In the genomic region with DNA sequence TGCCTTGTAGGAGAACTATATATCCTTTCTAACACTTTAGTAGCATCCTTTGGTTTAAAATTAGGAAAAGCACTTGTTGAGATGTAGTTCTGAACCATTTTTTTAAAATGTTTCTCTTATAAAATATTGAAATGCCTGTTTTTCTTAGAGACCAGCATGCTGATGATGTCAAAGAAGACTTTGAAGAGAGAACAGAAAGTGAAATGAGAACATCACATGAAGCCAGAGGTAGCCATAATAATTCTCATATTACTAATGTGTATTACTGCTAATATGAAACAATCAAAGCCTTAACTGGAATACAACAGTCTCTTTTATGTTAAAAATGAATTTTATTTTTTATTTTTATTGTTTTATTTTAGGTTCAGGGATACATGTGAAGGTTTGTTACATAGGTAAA, we compare ENCODE assay signal across 27 cellular contexts.
"Had no signal": no experiment of that assay in that cellular context is flagged by ENCODE, and none has a peak within 500 bp of the region (broad histone marks: within the 10 kb centered on the region; RNA-seq: fewer than 3 reads in every experiment).

No MANE protein-coding gene starts in this region.

- H3K4me1 ChIP-seq: ascending aorta, gastroesophageal sphincter had no signal

- H2AFZ ChIP-seq: hepatocyte had no signal

- H3K4me2 ChIP-seq: hepatocyte had no signal

- H3K79me2 ChIP-seq: hepatocyte had no signal

- H3K36me3 ChIP-seq: cardiac muscle cell, gastroesophageal sphincter, thoracic aorta, WERI-Rb-1 had no signal

- DNase-seq: activated CD4-positive, alpha-beta T cell treated with anti-CD3 and anti-CD28 coated beads, Interleukin-2, amount 10 ng/mL, durations not matched to agents 24 days and 14 days; activated CD8-positive, alpha-beta memory T cell treated with anti-CD3 and anti-CD28 coated beads, Interleukin-2, amount 10 ng/mL, durations not matched to agents 7 days and 5 days; activated CD8-positive, alpha-beta T cell treated with anti-CD3 and anti-CD28 coated beads, Interleukin-2, amount 10 ng/mL, durations not matched to agents 7 days and 5 days; activated effector memory CD4-positive, alpha-beta T cell treated with Interleukin-2 at 50 U/mL for 16 hours; activated naive CD4-positive, alpha-beta T cell treated with anti-CD3 and anti-CD28 coated beads for 36 hours; activated naive CD8-positive, alpha-beta T cell treated with anti-CD3 and anti-CD28 coated beads, Interleukin-2, amount 10 ng/mL, durations not matched to agents 7 days and 5 days; activated T-cell treated with anti-CD3 and anti-CD28 coated beads, Interleukin-2, amount 50 U/mL, for 72 hours; islet precursor cell; left ventricle myocardium superior; mammary epithelial cell; right cardiac atrium; stimulated activated CD4-positive, alpha-beta T cell treated with anti-CD3 and anti-CD28 coated beads, Interleukin-15, amount 100 ng/mL, for 24 hours; stimulated activated CD4-positive, alpha-beta T cell treated with anti-CD3 and anti-CD28 coated beads, Interleukin-2, amount 100 ng/mL, for 24 hours; stimulated activated naive CD8-positive, alpha-beta T cell treated with anti-CD3 and anti-CD28 coated beads, Interleukin-15, Interleukin-2, amounts not matched to agents 100 U/mL and 50 U/mL, for 24 hours; T1000; trophoblast cell; WERI-Rb-1 had no signal

- H3K9me3 ChIP-seq: ascending aorta, gastroesophageal sphincter, thoracic aorta had no signal

- H3K4me1 Mint-ChIP-seq: mesothelial cell of epicardium had no signal

- H3K27ac Mint-ChIP-seq: activated CD4-positive, alpha-beta T cell treated with anti-CD3 and anti-CD28 coated beads, Interleukin-2, amount 10 ng/mL, durations not matched to agents 24 days and 14 days; activated CD8-positive, alpha-beta memory T cell treated with anti-CD3 and anti-CD28 coated beads, Interleukin-2, amount 10 ng/mL, durations not matched to agents 7 days and 5 days; activated CD8-positive, alpha-beta T cell treated with anti-CD3 and anti-CD28 coated beads, Interleukin-2, amount 10 ng/mL, durations not matched to agents 7 days and 5 days; activated T-cell treated with anti-CD3 and anti-CD28 coated beads, Interleukin-2, amount 50 U/mL, for 72 hours; brain; mesothelial cell of epicardium; natural killer cell treated with Interleukin-12 subunit alpha and Interleukin-12 subunit beta and Interleukin-15 and Interleukin-18, amount 100 ng/mL, for 72 hours had no signal

- H3K27ac ChIP-seq: ascending aorta, cardiac muscle cell, coronary artery, gastroesophageal sphincter, hepatocyte, thoracic aorta, WERI-Rb-1 had no signal

- H3K4me3 ChIP-seq: ascending aorta, cardiac muscle cell, coronary artery, gastroesophageal sphincter, hepatocyte, thoracic aorta had no signal

- ATAC-seq: activated CD4-positive, CD25-positive, alpha-beta regulatory T cell treated with anti-CD3 and anti-CD28 coated beads, Interleukin-2, amount 50 U/mL, for 24 hours; activated CD8-positive, alpha-beta memory T cell treated with anti-CD3 and anti-CD28 coated beads, Interleukin-2, amount 10 ng/mL, durations not matched to agents 7 days and 5 days; activated CD8-positive, alpha-beta T cell treated with anti-CD3 and anti-CD28 coated beads, Interleukin-2, amount 10 ng/mL, durations not matched to agents 7 days and 5 days; activated T-cell treated with anti-CD3 and anti-CD28 coated beads, Interleukin-2, amount 50 U/mL, for 72 hours; gastroesophageal sphincter; left ventricle myocardium superior; natural killer cell treated with Interleukin-12 subunit alpha and Interleukin-12 subunit beta and Interleukin-15 and Interleukin-18, amount 100 ng/mL, for 72 hours; right cardiac atrium; stimulated activated naive CD8-positive, alpha-beta T cell treated with anti-CD3 and anti-CD28 coated beads, Interleukin-15, Interleukin-2, amounts not matched to agents 100 U/mL and 50 U/mL, for 24 hours had no signal

- H3K4me3 Mint-ChIP-seq: activated CD4-positive, alpha-beta T cell treated with anti-CD3 and anti-CD28 coated beads, Interleukin-2, amount 10 ng/mL, durations not matched to agents 24 days and 14 days; activated CD8-positive, alpha-beta memory T cell treated with anti-CD3 and anti-CD28 coated beads, Interleukin-2, amount 10 ng/mL, durations not matched to agents 7 days and 5 days; activated CD8-positive, alpha-beta T cell treated with anti-CD3 and anti-CD28 coated beads, Interleukin-2, amount 10 ng/mL, durations not matched to agents 7 days and 5 days; activated naive CD4-positive, alpha-beta T cell treated with anti-CD3 and anti-CD28 coated beads for 36 hours; activated naive CD8-positive, alpha-beta T cell treated with anti-CD3 and anti-CD28 coated beads, Interleukin-2, amount 10 ng/mL, durations not matched to agents 7 days and 5 days; activated T-cell treated with anti-CD3 and anti-CD28 coated beads, Interleukin-2, amount 50 U/mL, for 72 hours; brain; mesothelial cell of epicardium; natural killer cell treated with Interleukin-12 subunit alpha and Interleukin-12 subunit beta and Interleukin-15 and Interleukin-18, amount 100 ng/mL, for 72 hours had no signal

- H3K27me3 ChIP-seq: ascending aorta, cardiac muscle cell, gastroesophageal sphincter, hepatocyte had no signal

- H3K9me3 Mint-ChIP-seq: activated naive CD4-positive, alpha-beta T cell treated with anti-CD3 and anti-CD28 coated beads for 36 hours; brain; mesothelial cell of epicardium; natural killer cell treated with Interleukin-12 subunit alpha and Interleukin-12 subunit beta and Interleukin-15 and Interleukin-18, amount 100 ng/mL, for 72 hours had no signal

- H3K27me3 Mint-ChIP-seq: activated CD4-positive, alpha-beta T cell treated with anti-CD3 and anti-CD28 coated beads, Interleukin-2, amount 10 ng/mL, durations not matched to agents 24 days and 14 days; activated CD8-positive, alpha-beta memory T cell treated with anti-CD3 and anti-CD28 coated beads, Interleukin-2, amount 10 ng/mL, durations not matched to agents 7 days and 5 days; activated naive CD8-positive, alpha-beta T cell treated with anti-CD3 and anti-CD28 coated beads, Interleukin-2, amount 10 ng/mL, durations not matched to agents 7 days and 5 days; brain; natural killer cell treated with Interleukin-12 subunit alpha and Interleukin-12 subunit beta and Interleukin-15 and Interleukin-18, amount 100 ng/mL, for 72 hours had no signal
